9 cellular contexts compared by ENCODE assay signal in the genomic region with DNA sequence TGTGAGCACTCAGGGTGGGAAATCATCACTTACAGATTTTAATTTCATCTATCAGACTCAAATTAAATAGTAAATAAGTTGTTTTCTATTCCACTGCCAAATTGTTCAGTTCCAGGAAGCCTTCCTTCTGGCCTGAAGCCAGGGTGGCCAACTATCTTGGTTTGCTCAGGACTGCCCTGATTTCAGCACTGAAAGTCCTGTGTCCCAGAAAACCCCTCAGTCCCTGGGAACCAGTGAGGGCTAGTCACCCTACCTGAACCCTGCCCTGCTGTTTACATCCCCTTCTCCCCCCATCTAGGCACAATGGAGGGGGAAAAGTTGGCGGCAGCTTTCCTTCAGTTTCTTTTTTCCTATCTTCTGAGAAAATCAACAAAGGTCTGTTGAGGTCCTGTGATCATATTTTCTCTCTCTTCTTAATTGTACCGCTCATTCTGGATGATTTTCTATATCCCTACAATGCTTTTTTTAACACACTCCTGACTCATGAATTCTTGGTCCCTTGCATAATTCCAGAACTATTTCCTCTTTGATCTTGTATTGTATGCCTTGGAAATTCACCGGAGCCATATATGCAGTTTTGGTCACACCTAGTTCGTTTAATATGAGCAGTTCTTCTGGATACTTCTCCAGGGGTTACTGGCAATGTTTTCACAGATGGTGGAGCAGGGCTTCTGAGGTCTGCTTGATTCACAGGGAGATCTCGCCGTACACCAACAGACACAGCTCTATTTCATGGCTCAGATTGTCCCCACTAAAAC.
DNase-seq lines count a peak whose midpoint lies in the region; ATAC-seq and TF ChIP-seq lines count a peak whose summit lies in the region.
"Had no signal": no experiment of that assay in that cellular context is flagged by ENCODE, and none has a peak within 500 bp of the region (broad histone marks: within the 10 kb centered on the region; RNA-seq: fewer than 3 reads in every experiment).

No MANE protein-coding gene starts in this region.

- peaks cover 32% of the 10 kb centered on the region for H3K4me1 ChIP-seq in adipocyte (ENCODE audit: control insufficient read depth, insufficient read depth, low read length)
- peaks cover 32% of the 10 kb centered on the region for H3K4me1 ChIP-seq in A673 (ENCODE audit: insufficient read depth, low read length, poor library complexity, severe bottlenecking)

- CTCF ChIA-PET in A673 (lab: Charles Lee), result no interaction called here

- DNase-seq in GM04504 (ENCODE audit: low read depth) (peak; percentile 31), adipocyte (ENCODE audit: low read depth) (peak; percentile 79), glomerular visceral epithelial cell (ENCODE audit: extremely low spot score) (peak; percentile 84), sciatic nerve (ENCODE audit: low spot score) (peak; percentile 75), A673 (ENCODE audit: low spot score) (no peak), NCI-H2029 treated with DMSO at 0.1 percent for 48 hours (lab: John Stamatoyannopoulos, UW) (no peak)
- DNase-seq: activated CD4-positive, alpha-beta T cell treated with anti-CD3 and anti-CD28 coated beads for 1 hour had no signal

- H3K27ac ChIP-seq in A673 (ENCODE audit: low read depth, low read length, poor library complexity, severe bottlenecking), result no peak overlapping the region

- H3K27me3 ChIP-seq in adipocyte (replicated peaks; ENCODE audit: control insufficient read depth, insufficient read depth, low read length) (no peaks in the 10 kb centered on the region), A673 (replicated peaks; ENCODE audit: insufficient read depth, low read depth, low read length, poor library complexity) (no peaks in the 10 kb centered on the region)

- no TSS peak for BruUV-seq in A673 (replicated peaks; lab: Mats Ljungman, UMichigan)

- H3K36me3 ChIP-seq in adipocyte (ENCODE audit: control insufficient read depth, insufficient read depth, low read length, severe bottlenecking) (peaks cover 31% of the 10 kb centered on the region), A673 (ENCODE audit: insufficient read depth, low read length, poor library complexity, severe bottlenecking) (peaks cover 3% of the 10 kb centered on the region)

- H3K9me3 ChIP-seq in adipocyte (ENCODE audit: control insufficient read depth, low read length) (no peaks in the 10 kb centered on the region), A673 (ENCODE audit: low read depth, low read length, poor library complexity, severe bottlenecking) (no peaks in the 10 kb centered on the region)

- intact Hi-C loops in sciatic nerve (cut with DNase I) (no loop called here), A673 (cut with micrococcal nuclease; ENCODE audit: unreplicated experiment) (no loop called here)

- H3K9ac ChIP-seq in adipocyte (ENCODE audit: low read length), result peak overlapping the region; percentile 73

- peak overlapping the region; percentile 11 for H3K4me3 ChIP-seq in adipocyte (ENCODE audit: low read length)
- no peak overlapping the region for H3K4me3 ChIP-seq in A673 (ENCODE audit: low read depth, low read length, poor library complexity, severe bottlenecking)

- no peak for TF ChIP-seq CTCF in A673 (conservative IDR thresholded peaks at IDR 0.05; ENCODE audit: low read depth, low read length)

- POLR2A ChIA-PET in A673 (lab: Charles Lee; ENCODE audit: low non-redundant PET), result no interaction called here

- ATAC-seq in sciatic nerve (peak; percentile 82), HG02759 (IDR thresholded peaks at IDR 0.05; ENCODE audit: unreplicated experiment) (no peak), HG02970 (IDR thresholded peaks at IDR 0.05; ENCODE audit: low FRiP score, unreplicated experiment) (no peak)

Comparison
In these comparisons a context has a peak if more than half of its experiments do, and no peak if none do; other contexts are left out.
1. DNase-seq: peak in GM04504 (single experiment), adipocyte (single experiment), glomerular visceral epithelial cell (single experiment) and sciatic nerve (single experiment); none in A673 (single experiment) and NCI-H2029 treated with DMSO at 0.1 percent for 48 hours (single experiment).